In the genomic region with DNA sequence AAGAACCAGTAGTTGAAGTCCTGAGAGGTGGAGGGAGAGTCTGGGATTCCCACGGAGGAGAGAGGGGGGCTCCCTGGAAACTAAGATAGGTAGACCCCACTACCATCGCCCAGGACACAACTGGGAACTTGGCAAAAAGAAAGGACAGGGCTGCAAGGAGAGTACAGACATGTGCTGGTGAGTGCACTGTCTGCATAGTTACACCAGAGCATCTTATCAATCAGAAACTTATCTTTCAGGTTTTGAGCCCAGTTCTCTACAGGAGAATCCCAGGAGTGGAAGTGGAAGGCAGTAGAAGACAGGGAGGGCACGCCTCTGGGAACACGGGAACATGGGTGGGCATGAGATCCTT, we compare ENCODE assay signal across 9 cellular contexts.
DNase-seq lines count a peak whose midpoint lies in the region; ATAC-seq and TF ChIP-seq lines count a peak whose summit lies in the region.
"Had no signal": no experiment of that assay in that cellular context is flagged by ENCODE, and none has a peak within 500 bp of the region (broad histone marks: within the 10 kb centered on the region; RNA-seq: fewer than 3 reads in every experiment).

No MANE protein-coding gene starts in this region.

- H3K27ac ChIP-seq in OCI-LY1 (ENCODE audit: low read depth, low read length, poor library complexity, severe bottlenecking) (peak overlapping the region; percentile 94), epithelial cell of prostate (peak overlapping the region; percentile 42)
- H3K27ac ChIP-seq: 22Rv1 had no signal

- peak overlapping the region; percentile 27 for H3K4me3 ChIP-seq in OCI-LY1 (ENCODE audit: low read depth, low read length, poor library complexity, severe bottlenecking)

- H3K36me3 ChIP-seq in OCI-LY1 (ENCODE audit: insufficient read depth, low read length) = peaks cover 14% of the 10 kb centered on the region

- no peak for DNase-seq in T-helper 1 cell
- no peak for DNase-seq in epithelial cell of prostate (ENCODE audit: low read depth, low spot score)
- DNase-seq in effector CD8-positive, alpha-beta T cell (lab: John Stamatoyannopoulos, UW) = no peak
- no peak for DNase-seq in HCEC 1CT

- peaks cover 38% of the 10 kb centered on the region for H3K36me3 Mint-ChIP-seq in T-helper 1 cell treated with Interleukin-12 subunit alpha and Interleukin-12 subunit beta and Interleukin-4 antibody, amounts not matched to agents 30 μg/mL and 1 μg/mL, for 36 hours (ENCODE audit: low read depth)
- H3K36me3 Mint-ChIP-seq in stimulated activated memory B cell treated with anti-CD40 and anti-IgM and Interleukin-4, amounts not matched to agents 10 μg/mL and 1 μg/mL and 100 μg/mL, for 72 hours = peaks cover 32% of the 10 kb centered on the region

- no peaks in the 10 kb centered on the region for H3K9me3 Mint-ChIP-seq in T-helper 1 cell treated with Interleukin-12 subunit alpha and Interleukin-12 subunit beta and Interleukin-4 antibody, amounts not matched to agents 30 μg/mL and 1 μg/mL, for 36 hours
- no peaks in the 10 kb centered on the region for H3K9me3 Mint-ChIP-seq in stimulated activated memory B cell treated with anti-CD40 and anti-IgM and Interleukin-4, amounts not matched to agents 10 μg/mL and 1 μg/mL and 100 μg/mL, for 72 hours

- H3K9me2 ChIP-seq in OCI-LY1 (ENCODE audit: low read depth, low read length) = no peaks in the 10 kb centered on the region

- H3K4me3 Mint-ChIP-seq in T-helper 1 cell treated with Interleukin-12 subunit alpha and Interleukin-12 subunit beta and Interleukin-4 antibody, amounts not matched to agents 30 μg/mL and 1 μg/mL, for 36 hours = peak overlapping the region; percentile 87
- H3K4me3 Mint-ChIP-seq in stimulated activated memory B cell treated with anti-CD40 and anti-IgM and Interleukin-4, amounts not matched to agents 10 μg/mL and 1 μg/mL and 100 μg/mL, for 72 hours = peak overlapping the region; percentile 70

- peak overlapping the region; percentile 56 for H3K4me2 ChIP-seq in OCI-LY1 (ENCODE audit: low read length)

- peak; percentile 13 for ATAC-seq in stimulated activated memory B cell treated with anti-CD40 and anti-IgM and Interleukin-4, amounts not matched to agents 10 μg/mL and 1 μg/mL and 100 μg/mL, for 72 hours
- ATAC-seq in GM18519 (IDR thresholded peaks at IDR 0.05; ENCODE audit: low FRiP score, unreplicated experiment) = no peak

- H3K4me1 ChIP-seq in OCI-LY1 (ENCODE audit: insufficient read depth, low read length, severe bottlenecking) = peaks cover 62% of the 10 kb centered on the region

- peaks cover 16% of the 10 kb centered on the region; the same call in 1 of the 2 replicates for H3F3A ChIP-seq in OCI-LY1 (ENCODE audit: insufficient read depth, low read length)

- H3K27me3 Mint-ChIP-seq in T-helper 1 cell treated with Interleukin-12 subunit alpha and Interleukin-12 subunit beta and Interleukin-4 antibody, amounts not matched to agents 30 μg/mL and 1 μg/mL, for 36 hours (ENCODE audit: low read depth) = peaks cover 26% of the 10 kb centered on the region
- no peaks in the 10 kb centered on the region for H3K27me3 Mint-ChIP-seq in stimulated activated memory B cell treated with anti-CD40 and anti-IgM and Interleukin-4, amounts not matched to agents 10 μg/mL and 1 μg/mL and 100 μg/mL, for 72 hours

- H3K27ac Mint-ChIP-seq in T-helper 1 cell treated with Interleukin-12 subunit alpha and Interleukin-12 subunit beta and Interleukin-4 antibody, amounts not matched to agents 30 μg/mL and 1 μg/mL, for 36 hours = peak overlapping the region; percentile 93
- H3K27ac Mint-ChIP-seq in stimulated activated memory B cell treated with anti-CD40 and anti-IgM and Interleukin-4, amounts not matched to agents 10 μg/mL and 1 μg/mL and 100 μg/mL, for 72 hours = peak overlapping the region; percentile 89

- H3K27me3 ChIP-seq in OCI-LY1 (ENCODE audit: insufficient read depth, low read length) = no peaks in the 10 kb centered on the region

- no peak for TF ChIP-seq CTCF in OCI-LY1 (IDR thresholded peaks at IDR 0.05; ENCODE audit: low read length)

- no peaks in the 10 kb centered on the region for H3K9me3 ChIP-seq in OCI-LY1 (ENCODE audit: low read length)

- H3K9ac ChIP-seq in OCI-LY1 (ENCODE audit: low read length) = peak overlapping the region; percentile 48

- no peaks in the 10 kb centered on the region for H4K20me1 ChIP-seq in OCI-LY1 (ENCODE audit: insufficient read depth, low read length)

- no peaks in the 10 kb centered on the region for H3K79me2 ChIP-seq in OCI-LY1 (ENCODE audit: insufficient read depth, low read length)

- H2AFZ ChIP-seq in OCI-LY1 (ENCODE audit: low read length) = no peak overlapping the region

- peaks cover 56% of the 10 kb centered on the region for H3K4me1 Mint-ChIP-seq in T-helper 1 cell treated with Interleukin-12 subunit alpha and Interleukin-12 subunit beta and Interleukin-4 antibody, amounts not matched to agents 30 μg/mL and 1 μg/mL, for 36 hours (ENCODE audit: low read depth)
- peaks cover 85% of the 10 kb centered on the region for H3K4me1 Mint-ChIP-seq in stimulated activated memory B cell treated with anti-CD40 and anti-IgM and Interleukin-4, amounts not matched to agents 10 μg/mL and 1 μg/mL and 100 μg/mL, for 72 hours
